32 cellular contexts compared by ENCODE assay signal in the genomic region with DNA sequence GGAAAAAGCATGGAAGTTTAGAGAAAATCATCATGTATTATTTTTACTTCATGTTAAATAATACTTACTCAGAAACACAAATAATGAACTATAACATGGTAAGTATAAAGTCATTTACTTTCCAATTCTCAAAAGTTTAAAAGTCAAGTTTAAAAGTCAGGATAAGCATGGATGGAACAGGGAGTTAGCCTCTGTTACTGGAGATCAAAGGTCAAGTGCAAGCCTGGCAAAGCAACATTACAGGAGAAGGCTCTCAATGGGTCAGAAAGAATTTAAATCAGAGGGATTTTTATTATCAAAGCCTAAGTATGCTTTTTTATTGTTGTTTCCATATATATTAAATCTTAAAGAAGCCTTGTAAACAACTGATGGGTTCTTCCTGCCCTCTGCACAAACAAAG.
"Had no signal": no experiment of that assay in that cellular context is flagged by ENCODE, and none has a peak within 500 bp of the region (broad histone marks: within the 10 kb centered on the region; RNA-seq: fewer than 3 reads in every experiment).

No MANE protein-coding gene starts in this region.

- H3K4me1 ChIP-seq: parathyroid adenoma, psoas muscle, spleen, suprapubic skin, testis, tibial artery, transverse colon, vagina had no signal

- H3K27me3 Mint-ChIP-seq: naive thymus-derived CD4-positive, alpha-beta T cell; progenitor cell of endocrine pancreas; stimulated activated memory B cell treated with anti-CD40 and anti-IgM and Interleukin-4, amounts not matched to agents 10 μg/mL and 1 μg/mL and 100 μg/mL, for 72 hours; stimulated activated naive CD8-positive, alpha-beta T cell treated with anti-CD3 and anti-CD28 coated beads, Interleukin-15, amount 100 ng/mL, for 72 hours; type B pancreatic cell had no signal

- H3K36me3 ChIP-seq: neutrophil, ovary, spleen, suprapubic skin, tibial artery, transverse colon, vagina had no signal

- H3K27me3 ChIP-seq: neutrophil, ovary, spleen, suprapubic skin, testis, tibial artery, transverse colon, vagina had no signal

- FAIRE-seq: urothelium cell line had no signal

- H3K4me3 ChIP-seq: ovary, psoas muscle, skin epidermis, smooth muscle cell, spleen, suprapubic skin, testis, tibial artery, transverse colon, vagina had no signal

- H3K4me1 Mint-ChIP-seq: naive thymus-derived CD4-positive, alpha-beta T cell; natural killer cell; nephron; stimulated activated memory B cell treated with anti-CD40 and anti-IgM and Interleukin-4, amounts not matched to agents 10 μg/mL and 1 μg/mL and 100 μg/mL, for 72 hours; stimulated activated naive CD8-positive, alpha-beta T cell treated with anti-CD3 and anti-CD28 coated beads, Interleukin-15, amount 100 ng/mL, for 72 hours had no signal

- H3K9me3 ChIP-seq: neutrophil, ovary, psoas muscle, spleen, suprapubic skin, testis, tibial artery, transverse colon, vagina had no signal

- H3K9me3 Mint-ChIP-seq: nephron; stimulated activated memory B cell treated with anti-CD40 and anti-IgM and Interleukin-4, amounts not matched to agents 10 μg/mL and 1 μg/mL and 100 μg/mL, for 72 hours; type B pancreatic cell had no signal

- H3K27ac Mint-ChIP-seq: naive thymus-derived CD4-positive, alpha-beta T cell; natural killer cell; nephron; progenitor cell of endocrine pancreas; stimulated activated memory B cell treated with anti-CD40 and anti-IgM and Interleukin-4, amounts not matched to agents 10 μg/mL and 1 μg/mL and 100 μg/mL, for 72 hours; stimulated activated naive CD8-positive, alpha-beta T cell treated with anti-CD3 and anti-CD28 coated beads, Interleukin-15, amount 100 ng/mL, for 72 hours; type B pancreatic cell had no signal

- H3K4me3 Mint-ChIP-seq: naive thymus-derived CD4-positive, alpha-beta T cell; natural killer cell; nephron; stimulated activated memory B cell treated with anti-CD40 and anti-IgM and Interleukin-4, amounts not matched to agents 10 μg/mL and 1 μg/mL and 100 μg/mL, for 72 hours; stimulated activated naive CD8-positive, alpha-beta T cell treated with anti-CD3 and anti-CD28 coated beads, Interleukin-15, amount 100 ng/mL, for 72 hours; type B pancreatic cell had no signal

- H3K27ac ChIP-seq: neutrophil, ovary, parathyroid adenoma, psoas muscle, skin epidermis, spleen, suprapubic skin, testis, tibial artery, transverse colon, vagina had no signal

- H3K36me3 Mint-ChIP-seq: naive thymus-derived CD4-positive, alpha-beta T cell; natural killer cell; stimulated activated memory B cell treated with anti-CD40 and anti-IgM and Interleukin-4, amounts not matched to agents 10 μg/mL and 1 μg/mL and 100 μg/mL, for 72 hours; type B pancreatic cell had no signal

- DNase-seq: naive thymus-derived CD4-positive, alpha-beta T cell; natural killer cell; nucleus accumbens; ovary; posterior cingulate gyrus; psoas muscle; right cardiac atrium; spleen; stimulated activated CD4-positive, alpha-beta T cell treated with anti-CD3 and anti-CD28 coated beads, Interleukin-12 subunit alpha, Interleukin-12 subunit beta, amount 100 ng/mL, for 4 hours; stimulated activated CD4-positive, alpha-beta T cell treated with anti-CD3 and anti-CD28 coated beads, Interleukin-1b, Interleukin-23, amount 100 ng/mL, for 48 hours; stimulated activated CD4-positive, alpha-beta T cell treated with anti-CD3 and anti-CD28 coated beads, Interleukin-4, amount 100 ng/mL, for 1 hour; stimulated activated CD4-positive, alpha-beta T cell treated with anti-CD3 and anti-CD28 coated beads, Interleukin-4, amount 100 ng/mL, for 4 hours; stimulated activated CD8-positive, alpha-beta memory T cell treated with anti-CD3 and anti-CD28 coated beads, Interleukin-4, amount 100 ng/mL, for 48 hours; stimulated activated naive CD4-positive, alpha-beta T cell; stimulated activated naive CD8-positive, alpha-beta T cell treated with anti-CD3 and anti-CD28 coated beads, Interleukin-15, amount 100 ng/mL, for 72 hours; stimulated activated naive CD8-positive, alpha-beta T cell treated with anti-CD3 and anti-CD28 coated beads, Interleukin-15, Interleukin-2, amounts not matched to agents 100 U/mL and 50 U/mL, for 24 hours; substantia nigra; testis; tibial artery; transverse colon had no signal

- ATAC-seq: naive thymus-derived CD4-positive, alpha-beta T cell; natural killer cell; psoas muscle; right cardiac atrium; sciatic nerve; stimulated activated memory B cell treated with anti-CD40 and anti-IgM and Interleukin-4, amounts not matched to agents 10 μg/mL and 1 μg/mL and 100 μg/mL, for 72 hours; stimulated activated naive CD8-positive, alpha-beta T cell treated with anti-CD3 and anti-CD28 coated beads, Interleukin-15, amount 100 ng/mL, for 72 hours; stimulated activated naive CD8-positive, alpha-beta T cell treated with anti-CD3 and anti-CD28 coated beads, Interleukin-15, Interleukin-2, amounts not matched to agents 100 U/mL and 50 U/mL, for 24 hours had no signal
